Comparison of ENCODE assay signal across 16 cellular contexts in genomic region chr16:89146211-89147005, GRCh38. TPM values are rescaled to one million over a fixed set of nuclear protein-coding genes. Genes with fewer than 3 reads are reported as not detected.
"Had no signal": no experiment of that assay in that cellular context is flagged by ENCODE, and none has a peak within 500 bp of the region (broad histone marks: within the 10 kb centered on the region; RNA-seq: fewer than 3 reads in every experiment).

No MANE protein-coding gene starts in this region.

- H3K27me3 Mint-ChIP-seq: naive B cell; stimulated activated naive B cell treated with anti-CD40 and anti-IgM and Interleukin-4, amounts not matched to agents 10 μg/mL and 1 μg/mL and 100 μg/mL, for 72 hours had no signal

- H3K27me3 ChIP-seq: ascending aorta, cardiac muscle cell, heart left ventricle, left lung, right lobe of liver had no signal

- H3K27ac Mint-ChIP-seq: stimulated activated naive B cell treated with anti-CD40 and anti-IgM and Interleukin-4, amounts not matched to agents 10 μg/mL and 1 μg/mL and 100 μg/mL, for 72 hours had no signal

- ATAC-seq: heart left ventricle; left lung; right lobe of liver; stimulated activated naive B cell treated with anti-CD40 and anti-IgM and Interleukin-4, amounts not matched to agents 10 μg/mL and 1 μg/mL and 100 μg/mL, for 72 hours had no signal

- H3K27ac ChIP-seq: ascending aorta, cardiac muscle cell, heart left ventricle, left lung, prostate gland, right lobe of liver had no signal

- H3K36me3 ChIP-seq: cardiac muscle cell, prostate gland had no signal

- H3K4me1 ChIP-seq: ascending aorta, heart left ventricle, left lung, prostate gland, right lobe of liver had no signal

- DNase-seq: activated CD8-positive, alpha-beta memory T cell treated with anti-CD3 and anti-CD28 coated beads for 24 hours; activated effector memory CD4-positive, alpha-beta T cell treated with anti-CD3 and anti-CD28 coated beads, Interleukin-2, amount 50 U/mL, for 16 hours; cortex of kidney; effector CD8-positive, alpha-beta T cell; foreskin melanocyte; naive B cell; stimulated activated CD4-positive, alpha-beta T cell treated with anti-CD3 and anti-CD28 coated beads, Interleukin-1b, Interleukin-23, amount 100 ng/mL, for 48 hours; stimulated activated naive B cell treated with anti-CD40 and anti-IgM and Interleukin-4, amounts not matched to agents 10 μg/mL and 1 μg/mL and 100 μg/mL, for 72 hours had no signal

- H3K9me3 ChIP-seq: ascending aorta, prostate gland, right lobe of liver had no signal

- H3K4me3 ChIP-seq: ascending aorta, cardiac muscle cell, heart left ventricle, left lung, prostate gland, right lobe of liver had no signal

- H3K4me3 Mint-ChIP-seq: naive B cell; stimulated activated naive B cell treated with anti-CD40 and anti-IgM and Interleukin-4, amounts not matched to agents 10 μg/mL and 1 μg/mL and 100 μg/mL, for 72 hours had no signal

RNA-seq across cellular contexts. Expression of gene CDH15, which starts 25.1 kb away (rescaled TPM):
- total RNA-seq: ascending aorta; T-helper 2 cell treated with Interferon-gamma antibody and Interleukin-4, amounts not matched to agents 100 ng/mL and 5 ng/mL, for 36 hours; ureter had no signal

RNA-seq across cellular contexts. Expression of gene SLC22A31, which starts 53.9 kb away (rescaled TPM):
- total RNA-seq: ascending aorta, heart left ventricle had no signal
